Comparison of ENCODE assay signal across 8 cellular contexts in the genomic region with DNA sequence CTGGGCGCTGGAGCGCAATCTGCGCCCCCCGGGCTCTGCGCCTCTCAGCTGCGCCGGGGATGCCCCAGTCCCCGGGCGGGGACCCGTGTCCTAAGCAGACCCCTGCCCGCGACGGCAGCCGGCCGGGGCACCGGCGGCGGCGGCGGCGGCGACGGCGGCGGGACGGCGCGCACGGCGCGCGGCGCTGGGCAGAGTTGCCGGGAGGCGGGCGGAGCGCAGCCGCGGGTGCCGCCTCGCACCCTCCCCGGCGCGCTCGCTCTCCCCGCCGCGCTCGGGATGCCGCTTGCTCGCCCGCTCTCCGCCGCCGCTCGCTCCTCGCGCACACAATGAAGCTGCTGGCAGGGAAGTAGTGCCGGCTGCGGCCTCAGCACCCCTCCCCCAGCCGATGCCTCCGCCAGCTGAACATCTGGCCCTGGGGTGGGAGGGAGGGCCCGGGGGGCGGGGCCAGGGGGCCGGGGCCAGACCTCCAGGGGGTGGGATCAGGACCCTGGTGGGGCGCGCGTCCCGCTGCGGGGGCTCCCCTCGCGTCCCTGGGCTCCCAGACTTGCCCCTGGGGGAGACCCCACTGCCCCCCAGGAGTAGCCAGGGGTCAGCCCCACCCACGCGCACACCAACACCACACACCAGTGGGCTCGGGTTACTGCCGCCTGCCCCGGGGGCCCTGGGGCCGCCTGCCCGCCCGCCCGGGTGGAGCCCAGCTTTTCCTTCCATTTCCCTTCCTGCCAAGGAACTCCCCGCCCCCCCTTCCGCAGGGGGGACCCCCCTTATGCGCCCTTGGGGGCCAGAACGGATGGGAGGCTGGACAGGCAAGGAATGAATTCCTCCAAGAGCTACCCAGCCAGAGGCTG. TPM values are rescaled to one million over a fixed set of nuclear protein-coding genes. Genes with fewer than 3 reads are reported as not detected.
DNase-seq lines count a peak whose midpoint lies in the region; ATAC-seq, FAIRE-seq and TF ChIP-seq lines count a peak whose summit lies in the region.

A gene (minus strand): TSS at position 328 of the 848 bp plus-strand sequence. CDS start 708 bp downstream, outside the sequence.

- DNase-seq in GM10266 (ENCODE audit: extremely low spot score) (peak; percentile 95), MV-4-11 (lab: John Stamatoyannopoulos, UW) (peak; percentile 64), SK-N-MC (ENCODE audit: low read depth, low spot score) (no peak), adipocyte (ENCODE audit: low read depth) (peak; percentile 85), Right ventricle myocardium superior (peak; percentile 91), pancreas (peak; percentile 63 to 91 (median 80)), upper lobe of left lung (peak; percentile 54 to 93)

- no peak for FAIRE-seq in pancreas (lab: Jason Lieb, UNC)

- H3K27me3 ChIP-seq in adipocyte (replicated peaks; ENCODE audit: control insufficient read depth, insufficient read depth, low read length) = no peaks in the 10 kb centered on the region
- no peaks in the 10 kb centered on the region for H3K27me3 ChIP-seq in pancreas
- peaks cover 0 to 17% (median 0%) of the 10 kb centered on the region in 4 donors for H3K27me3 ChIP-seq in upper lobe of left lung

- peak within 1 kb of the TSS; percentile 75 for H3K9ac ChIP-seq in SK-N-MC (ENCODE audit: insufficient read length)
- H3K9ac ChIP-seq in adipocyte (ENCODE audit: low read length) = peak within 1 kb of the TSS; percentile 68

- H3K27ac ChIP-seq in SK-N-MC (peak within 1 kb of the TSS; percentile 80), pancreas (peak within 1 kb of the TSS; percentile 20 to 66 (median 40)), upper lobe of left lung (peak within 1 kb of the TSS; percentile 15 to 76 (median 65))

- WGBS in pancreas, 2 donors = 1% methylated on average over 36 to 85 of the region's 85 CpGs
- 0 to 1% methylated on average over 1 to 26 of the region's 85 CpGs for WGBS in upper lobe of left lung, 2 donors

- H3K4me1 ChIP-seq in adipocyte (ENCODE audit: control insufficient read depth, insufficient read depth, low read length) (peaks cover 28% of the 10 kb centered on the region), pancreas (peaks cover 10 to 29% (median 15%) of the 10 kb centered on the region in 3 donors), upper lobe of left lung (peaks cover 44 to 62% (median 50%) of the 10 kb centered on the region in 4 donors)

- peak within 1 kb of the TSS; percentile 86 for H3K4me3 ChIP-seq in SK-N-MC
- peak within 1 kb of the TSS; percentile 76 for H3K4me3 ChIP-seq in adipocyte (ENCODE audit: low read length)
- peak within 1 kb of the TSS; percentile 20 to 55 (median 32) for H3K4me3 ChIP-seq in pancreas
- peak within 1 kb of the TSS; percentile 40 to 56 (median 50) for H3K4me3 ChIP-seq in upper lobe of left lung

- no peak for TF ChIP-seq EP300 in upper lobe of left lung (IDR thresholded peaks at IDR 0.05)

- H3K36me3 ChIP-seq in SK-N-MC (ENCODE audit: insufficient read depth, low read length) = no peaks in the 10 kb centered on the region; the same call in 1 of the 2 replicates
- no peaks in the 10 kb centered on the region for H3K36me3 ChIP-seq in adipocyte (ENCODE audit: control insufficient read depth, insufficient read depth, low read length, severe bottlenecking)
- no peaks in the 10 kb centered on the region for H3K36me3 ChIP-seq in pancreas
- peaks cover 0 to 4% (median 0%) of the 10 kb centered on the region in 4 donors for H3K36me3 ChIP-seq in upper lobe of left lung

- intact Hi-C loops in Right ventricle myocardium superior (cut with DNase I) = no loop called here
- intact Hi-C loops in pancreas (cut with DNase I) = no loop called here

- H3K9me3 ChIP-seq in SK-N-MC (ENCODE audit: low read depth, low read length) (no peaks in the 10 kb centered on the region), adipocyte (ENCODE audit: control insufficient read depth, low read length) (peaks cover 4% of the 10 kb centered on the region), pancreas (no peaks in the 10 kb centered on the region), upper lobe of left lung (no peaks in the 10 kb centered on the region)

- no peak for TF ChIP-seq CTCF in GM10266 (IDR thresholded peaks at IDR 0.05; ENCODE audit: control insufficient read depth, insufficient read depth, low read depth, missing control alignments)
- TF ChIP-seq CTCF in pancreas (IDR thresholded peaks at IDR 0.05) = no peak
- TF ChIP-seq CTCF in upper lobe of left lung (IDR thresholded peaks at IDR 0.05) = no peak

- no peak for TF ChIP-seq POLR2A in upper lobe of left lung (IDR thresholded peaks at IDR 0.05)

- peak; percentile 50 for ATAC-seq in Right ventricle myocardium superior (ENCODE audit: poor library complexity)
- ATAC-seq in pancreas = peak; percentile 49 to 69 (median 64)
- peak in 1 of 2 donors; percentile 76 for ATAC-seq in upper lobe of left lung (ENCODE audit: low FRiP score in 2 of 2)
- no peak for ATAC-seq in HG03571 (IDR thresholded peaks at IDR 0.05; ENCODE audit: unreplicated experiment)

RNA-seq across cellular contexts. Expression of the gene that starts here (rescaled TPM):
- 9.9 TPM for total RNA-seq in Right ventricle myocardium superior
- under 1 TPM; 0.37 to 0.79 (median 0.50) TPM for total RNA-seq in pancreas
- 1 to 10 TPM; 1.2 to 1.9 TPM for polyA plus RNA-seq in pancreas
- under 1 TPM in 2 of 6 donors, not detected in 4; 0.14 to 0.40 TPM for total RNA-seq in upper lobe of left lung

Comparison
In these comparisons a context has a peak if more than half of its experiments do, and no peak if none do; other contexts are left out.
1. Peak in DNase-seq, H3K4me3 ChIP-seq and H3K27ac ChIP-seq in upper lobe of left lung; RNA of the gene not detected or under 1 TPM.
2. H3K4me3 ChIP-seq: peak in every context shown above with its lines; median percentile 86 in SK-N-MC; 76 in adipocyte; 50 in upper lobe of left lung; 32 in pancreas.